ENCODE assay signal across 12 cellular contexts in the genomic region with DNA sequence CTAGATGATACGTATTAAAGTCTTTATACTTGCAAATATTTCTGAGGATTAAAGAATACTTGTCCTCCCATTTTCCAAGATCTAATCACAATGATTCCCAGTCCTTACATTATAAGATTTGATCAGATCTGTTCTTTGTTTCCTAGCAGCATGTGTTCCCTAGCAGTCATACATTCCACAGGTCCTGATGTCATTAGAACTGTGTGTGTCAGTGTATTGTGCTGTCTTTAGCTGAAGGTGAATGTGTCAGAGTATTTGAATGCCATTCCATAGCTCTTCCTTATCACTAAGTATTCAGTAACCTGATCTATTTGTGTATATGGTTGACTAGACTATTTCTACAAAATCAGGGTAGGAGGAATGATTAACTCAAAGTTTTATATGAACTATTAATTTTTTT. TPM values are rescaled to one million over a fixed set of nuclear protein-coding genes. Genes with fewer than 3 reads are reported as not detected.
DNase-seq lines count a peak whose midpoint lies in the region; ATAC-seq and TF ChIP-seq lines count a peak whose summit lies in the region.
"Had no signal": no experiment of that assay in that cellular context is flagged by ENCODE, and none has a peak within 500 bp of the region (broad histone marks: within the 10 kb centered on the region; RNA-seq: fewer than 3 reads in every experiment).

No MANE protein-coding gene starts in this region.

- H3K36me3 Mint-ChIP-seq in naive thymus-derived CD4-positive, alpha-beta T cell = peaks cover 0 to 8% (median 1%) of the 10 kb centered on the region in 5 donors

- peaks cover 0 to 3% (median 2%) of the 10 kb centered on the region in 7 donors for H3K4me1 Mint-ChIP-seq in naive thymus-derived CD4-positive, alpha-beta T cell

- TF ChIP-seq CTCF in cardiac fibroblast (IDR thresholded peaks at IDR 0.05; ENCODE audit: low read depth, low read length) (no peak), neural cell (IDR thresholded peaks at IDR 0.05; ENCODE audit: poor library complexity, severe bottlenecking) (no peak)

- H3F3A ChIP-seq in neural cell (ENCODE audit: insufficient read depth, low read length, poor library complexity, severe bottlenecking) = no peaks in the 10 kb centered on the region

- H3K4me3 Mint-ChIP-seq in naive thymus-derived CD4-positive, alpha-beta T cell = no peak overlapping the region
- H3K4me3 Mint-ChIP-seq: CD4-positive, alpha-beta T cell had no signal

- no peaks in the 10 kb centered on the region for H3K27me3 ChIP-seq in neural cell (ENCODE audit: insufficient read depth, low read depth, low read length)
- no peaks in the 10 kb centered on the region for H3K27me3 ChIP-seq in naive thymus-derived CD4-positive, alpha-beta T cell (ENCODE audit: control insufficient read depth in 2 of 2, insufficient read depth in 2 of 2, low read length in 2 of 2)

- H3K4me2 ChIP-seq in neural cell (ENCODE audit: low read length) = peak overlapping the region; percentile 97

- no peak overlapping the region for H3K4me3 ChIP-seq in cardiac fibroblast (replicated peaks in 1 of 2; ENCODE audit: low read depth in 2 of 2, low read length in 2 of 2)
- H3K4me3 ChIP-seq in neural cell (ENCODE audit: low read length) = peak overlapping the region; percentile 91
- H3K4me3 ChIP-seq in naive thymus-derived CD4-positive, alpha-beta T cell (ENCODE audit: low read length) = no peak overlapping the region
- H3K4me3 ChIP-seq: SK-N-MC had no signal

- H3K27ac ChIP-seq in neural cell (ENCODE audit: low read length) = peak overlapping the region; percentile 92
- H3K27ac ChIP-seq in naive thymus-derived CD4-positive, alpha-beta T cell (ENCODE audit: low read depth, low read length) = no peak overlapping the region
- H3K27ac ChIP-seq: SK-N-MC had no signal

- peak; percentile 55 for TF ChIP-seq EP300 in neural cell (conservative IDR thresholded peaks at IDR 0.05; ENCODE audit: poor library complexity, severe bottlenecking)

- no peaks in the 10 kb centered on the region for H3K9me3 ChIP-seq in neural cell (ENCODE audit: low read length)
- H3K9me3 ChIP-seq in naive thymus-derived CD4-positive, alpha-beta T cell (ENCODE audit: control insufficient read depth in 2 of 3, low read length in 3 of 3) = no peaks in the 10 kb centered on the region

- peak overlapping the region; percentile 90 for H3K9ac ChIP-seq in neural cell (ENCODE audit: low read length)

- no peaks in the 10 kb centered on the region for H3K9me2 ChIP-seq in neural cell (ENCODE audit: insufficient read depth, low read length)

- POLR2A ChIA-PET in naive thymus-derived CD4-positive, alpha-beta T cell (lab: Charles Lee) = no interaction called here

- peak; percentile 47 for TF ChIP-seq RAD21 in neural cell (conservative IDR thresholded peaks at IDR 0.05)

- CTCF ChIA-PET in naive thymus-derived CD4-positive, alpha-beta T cell (lab: Charles Lee) = no interaction called here

- H3K36me3 ChIP-seq in neural cell (ENCODE audit: insufficient read depth, low read length) = no peaks in the 10 kb centered on the region
- no peaks in the 10 kb centered on the region for H3K36me3 ChIP-seq in naive thymus-derived CD4-positive, alpha-beta T cell (ENCODE audit: control insufficient read depth in 2 of 3, insufficient read depth in 3 of 3, low read length in 3 of 3)

- DNase-seq in EL = peak; percentile 27
- peak; percentile 70 for DNase-seq in NCI-H146 (lab: John Stamatoyannopoulos, UW)
- DNase-seq in cardiac fibroblast (ENCODE audit: low read depth in 2 of 2) = peak; percentile 19 to 86
- DNase-seq in NCI-H2196 treated with DMSO at 0.1 percent for 48 hours (lab: John Stamatoyannopoulos, UW; ENCODE audit: unreplicated experiment) = no peak
- no peak for DNase-seq in effector CD8-positive, alpha-beta T cell (lab: John Stamatoyannopoulos, UW)
- no peak for DNase-seq in NOMO-1 treated with dmso at 0.1 percent for 144 hours (lab: John Stamatoyannopoulos, UW; ENCODE audit: unreplicated experiment)
- DNase-seq in naive thymus-derived CD4-positive, alpha-beta T cell = no peak
- DNase-seq: activated naive CD4-positive, alpha-beta T cell treated with anti-CD3 and anti-CD28 coated beads, Interleukin-2, amount 50 U/mL, for 16 hours; CD4-positive, alpha-beta T cell; NCI-H2081 treated with DMSO at 0.1 percent for 48 hours had no signal

- peaks cover 38 to 45% (median 42%) of the 10 kb centered on the region in 5 donors for H3K27me3 Mint-ChIP-seq in naive thymus-derived CD4-positive, alpha-beta T cell

- intact Hi-C loops in naive thymus-derived CD4-positive, alpha-beta T cell (cut with micrococcal nuclease) = no loop called here

- peaks cover 0 to 20% (median 8%) of the 10 kb centered on the region in 11 donors for H3K9me3 Mint-ChIP-seq in naive thymus-derived CD4-positive, alpha-beta T cell

- peaks cover 15% of the 10 kb centered on the region for H4K20me1 ChIP-seq in neural cell (ENCODE audit: insufficient read depth)

- no peak overlapping the region for H3K27ac Mint-ChIP-seq in naive thymus-derived CD4-positive, alpha-beta T cell
- H3K27ac Mint-ChIP-seq: CD4-positive, alpha-beta T cell had no signal

- peaks cover 84% of the 10 kb centered on the region for H3K79me2 ChIP-seq in neural cell (replicated peaks; ENCODE audit: insufficient read depth, low read length)

- H2AFZ ChIP-seq in neural cell (ENCODE audit: low read depth, low read length) = no peak overlapping the region

- no peaks in the 10 kb centered on the region for H3K4me1 ChIP-seq in naive thymus-derived CD4-positive, alpha-beta T cell (ENCODE audit: control insufficient read depth in 2 of 2, insufficient read depth in 2 of 2, low read length in 2 of 2)

- ATAC-seq in naive thymus-derived CD4-positive, alpha-beta T cell = no peak

TF ChIP-seq in neural cell, 6 proteins besides CTCF, POLR2A, EP300 and RAD21:
- TF ChIP-seq EZH2 (IDR thresholded peaks at IDR 0.05; ENCODE audit: borderline replicate concordance, insufficient read depth, low read length, poor library complexity, severe bottlenecking) (no peak), POLR2AphosphoS5 (IDR thresholded peaks at IDR 0.05) (peak; percentile 50), SMC3 (conservative IDR thresholded peaks at IDR 0.05; ENCODE audit: poor library complexity) (peak; percentile 23), TAF1 (IDR thresholded peaks at IDR 0.05; ENCODE audit: low read depth) (no peak), MXI1 (conservative IDR thresholded peaks at IDR 0.05; ENCODE audit: poor library complexity, severe bottlenecking) (no peak)
- TF ChIP-seq, protein P1, sequence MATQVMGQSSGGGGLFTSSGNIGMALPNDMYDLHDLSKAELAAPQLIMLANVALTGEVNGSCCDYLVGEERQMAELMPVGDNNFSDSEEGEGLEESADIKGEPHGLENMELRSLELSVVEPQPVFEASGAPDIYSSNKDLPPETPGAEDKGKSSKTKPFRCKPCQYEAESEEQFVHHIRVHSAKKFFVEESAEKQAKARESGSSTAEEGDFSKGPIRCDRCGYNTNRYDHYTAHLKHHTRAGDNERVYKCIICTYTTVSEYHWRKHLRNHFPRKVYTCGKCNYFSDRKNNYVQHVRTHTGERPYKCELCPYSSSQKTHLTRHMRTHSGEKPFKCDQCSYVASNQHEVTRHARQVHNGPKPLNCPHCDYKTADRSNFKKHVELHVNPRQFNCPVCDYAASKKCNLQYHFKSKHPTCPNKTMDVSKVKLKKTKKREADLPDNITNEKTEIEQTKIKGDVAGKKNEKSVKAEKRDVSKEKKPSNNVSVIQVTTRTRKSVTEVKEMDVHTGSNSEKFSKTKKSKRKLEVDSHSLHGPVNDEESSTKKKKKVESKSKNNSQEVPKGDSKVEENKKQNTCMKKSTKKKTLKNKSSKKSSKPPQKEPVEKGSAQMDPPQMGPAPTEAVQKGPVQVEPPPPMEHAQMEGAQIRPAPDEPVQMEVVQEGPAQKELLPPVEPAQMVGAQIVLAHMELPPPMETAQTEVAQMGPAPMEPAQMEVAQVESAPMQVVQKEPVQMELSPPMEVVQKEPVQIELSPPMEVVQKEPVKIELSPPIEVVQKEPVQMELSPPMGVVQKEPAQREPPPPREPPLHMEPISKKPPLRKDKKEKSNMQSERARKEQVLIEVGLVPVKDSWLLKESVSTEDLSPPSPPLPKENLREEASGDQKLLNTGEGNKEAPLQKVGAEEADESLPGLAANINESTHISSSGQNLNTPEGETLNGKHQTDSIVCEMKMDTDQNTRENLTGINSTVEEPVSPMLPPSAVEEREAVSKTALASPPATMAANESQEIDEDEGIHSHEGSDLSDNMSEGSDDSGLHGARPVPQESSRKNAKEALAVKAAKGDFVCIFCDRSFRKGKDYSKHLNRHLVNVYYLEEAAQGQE (IDR thresholded peaks at IDR 0.05; ENCODE audit: borderline replicate concordance) = peak; percentile 40

RNA-seq across cellular contexts. Expression of a gene that starts 4.2 kb away (rescaled TPM):
- polyA plus RNA-seq in neural cell = 90.1 and 99.4 TPM in 2 replicates
- 440 and 487 TPM in 2 replicates for polyA minus RNA-seq in neural cell
- not detected for total RNA-seq in naive thymus-derived CD4-positive, alpha-beta T cell
- not detected for polyA plus RNA-seq in naive thymus-derived CD4-positive, alpha-beta T cell
- total RNA-seq: CD4-positive, alpha-beta T cell had no signal

Comparison
In these comparisons a context has a peak if more than half of its experiments do, and no peak if none do; other contexts are left out.
1. DNase-seq: peak in EL (single experiment), NCI-H146 (single experiment) and cardiac fibroblast (2 of 2); none in NCI-H2196 treated with DMSO at 0.1 percent for 48 hours (single experiment), effector CD8-positive, alpha-beta T cell (single experiment), NOMO-1 treated with dmso at 0.1 percent for 144 hours (single experiment) and naive thymus-derived CD4-positive, alpha-beta T cell (0 of 9).
2. RNA of a gene that starts 4.2 kb away (polyA plus RNA-seq): 90.1 to 99.4 TPM in neural cell; not detected in naive thymus-derived CD4-positive, alpha-beta T cell; every median in the first group is over 10 times any median in the second.